Comparison of ENCODE assay signal across 10 cellular contexts in genomic region chr10:77160679-77161078, GRCh38.
DNase-seq lines count a peak whose midpoint lies in the region; ATAC-seq lines count a peak whose summit lies in the region.
"Had no signal": no experiment of that assay in that cellular context is flagged by ENCODE, and none has a peak within 500 bp of the region (broad histone marks: within the 10 kb centered on the region; RNA-seq: fewer than 3 reads in every experiment).

No MANE protein-coding gene starts in this region.

- peaks cover 60% of the 10 kb centered on the region for H3K4me1 ChIP-seq in SJSA1 (replicated peaks)

- no peak overlapping the region for H3K27ac Mint-ChIP-seq in activated naive CD8-positive, alpha-beta T cell treated with anti-CD3 and anti-CD28 coated beads for 36 hours

- H3K4me1 Mint-ChIP-seq in activated naive CD8-positive, alpha-beta T cell treated with anti-CD3 and anti-CD28 coated beads for 36 hours = no peaks in the 10 kb centered on the region

- no peak overlapping the region for H3K4me3 Mint-ChIP-seq in activated naive CD8-positive, alpha-beta T cell treated with anti-CD3 and anti-CD28 coated beads for 36 hours

- ATAC-seq in GM21717 (IDR thresholded peaks at IDR 0.05; ENCODE audit: unreplicated experiment) = no peak
- ATAC-seq: body of pancreas had no signal

- H3K36me3 ChIP-seq in MG63 = 0 out of 2 replicates have a peak, but pooled peaks cover 2% of the 10 kb centered on the region
- no peaks in the 10 kb centered on the region for H3K36me3 ChIP-seq in SJSA1

- H3K27me3 ChIP-seq in MG63 = no peaks in the 10 kb centered on the region
- H3K27me3 ChIP-seq in SJSA1 (replicated peaks) = no peaks in the 10 kb centered on the region
- H3K27me3 ChIP-seq: body of pancreas had no signal

- DNase-seq in AG20443 (ENCODE audit: low spot score) = peak; percentile 43
- peak; percentile 47 for DNase-seq in MG63
- DNase-seq in SJSA1 (ENCODE audit: low read depth in 1 of 2, low spot score in 2 of 2) = peak in 1 of 2 experiments; percentile 55
- DNase-seq in iris pigment epithelial cell (ENCODE audit: low read depth) = peak; percentile 94
- no peak for DNase-seq in stimulated activated CD4-positive, alpha-beta T cell treated with anti-CD3 and anti-CD28 coated beads, Interleukin-12 subunit alpha, Interleukin-12 subunit beta, amount 100 ng/mL, for 4 hours
- DNase-seq in activated naive CD8-positive, alpha-beta T cell treated with anti-CD3 and anti-CD28 coated beads for 36 hours = no peak
- DNase-seq in Ammon's horn (ENCODE audit: low spot score) = no peak
- DNase-seq: body of pancreas; stimulated activated CD4-positive, alpha-beta T cell treated with anti-CD3 and anti-CD28 coated beads, Interleukin-4, amount 100 ng/mL, for 4 hours had no signal

- peaks cover 5% of the 10 kb centered on the region; the same call in 1 of the 2 replicates for H3K9me3 ChIP-seq in MG63
- no peaks in the 10 kb centered on the region for H3K9me3 ChIP-seq in SJSA1 (replicated peaks)
- H3K9me3 ChIP-seq: body of pancreas had no signal

- H3K27me3 Mint-ChIP-seq in activated naive CD8-positive, alpha-beta T cell treated with anti-CD3 and anti-CD28 coated beads for 36 hours = peaks cover 15% of the 10 kb centered on the region

- no peaks in the 10 kb centered on the region for H3K9me3 Mint-ChIP-seq in activated naive CD8-positive, alpha-beta T cell treated with anti-CD3 and anti-CD28 coated beads for 36 hours

- H3K36me3 Mint-ChIP-seq in activated naive CD8-positive, alpha-beta T cell treated with anti-CD3 and anti-CD28 coated beads for 36 hours = no peaks in the 10 kb centered on the region

- peak overlapping the region; percentile 54 for H3K27ac ChIP-seq in SJSA1
- H3K27ac ChIP-seq: body of pancreas had no signal

- no peak overlapping the region for H3K4me3 ChIP-seq in MG63
- no peak overlapping the region for H3K4me3 ChIP-seq in SJSA1
- H3K4me3 ChIP-seq: body of pancreas had no signal

Comparison
In these comparisons a context has a peak if more than half of its experiments do, and no peak if none do; other contexts are left out.
1. DNase-seq: peak in AG20443 (single experiment), MG63 (single experiment) and iris pigment epithelial cell (single experiment); none in stimulated activated CD4-positive, alpha-beta T cell treated with anti-CD3 and anti-CD28 coated beads, Interleukin-12 subunit alpha, Interleukin-12 subunit beta, amount 100 ng/mL, for 4 hours (single experiment), activated naive CD8-positive, alpha-beta T cell treated with anti-CD3 and anti-CD28 coated beads for 36 hours (single experiment) and Ammon's horn (single experiment).